In genomic region chr16:70746040-70746707, GRCh38 we compare ENCODE assay signal across 8 cellular contexts. TPM values are rescaled to one million over a fixed set of nuclear protein-coding genes. Genes with fewer than 3 reads are reported as not detected.
DNase-seq lines count a peak whose midpoint lies in the region; ATAC-seq and TF ChIP-seq lines count a peak whose summit lies in the region.

No MANE protein-coding gene starts in this region.

- peaks cover 4 to 45% (median 9%) of the 10 kb centered on the region in 4 donors for H3K4me1 Mint-ChIP-seq in CD4-positive, alpha-beta memory T cell

- intact Hi-C loops in CD4-positive, alpha-beta memory T cell (cut with micrococcal nuclease): no loop called here
- intact Hi-C loops in transverse colon (cut with DNase I; ENCODE audit: low total_unique reads): no loop called here

- peak overlapping the region in 4 of 7 donors; percentile 15 to 69 (median 54) for H3K27ac Mint-ChIP-seq in CD4-positive, alpha-beta memory T cell

- H3K36me3 ChIP-seq in CD4-positive, alpha-beta memory T cell (ENCODE audit: insufficient read depth, low read length): peaks cover 12% of the 10 kb centered on the region
- H3K36me3 ChIP-seq in MG63 (peaks cover 7% of the 10 kb centered on the region), liver (ENCODE audit: control insufficient read depth in 4 of 4, insufficient read depth in 3 of 4, low read depth in 1 of 4, low read length in 3 of 4) (peaks cover 0 to 2% (median under 1%) of the 10 kb centered on the region in 4 donors), transverse colon (no peaks in the 10 kb centered on the region)

- peaks cover 11% of the 10 kb centered on the region for H3K4me1 ChIP-seq in CD4-positive, alpha-beta memory T cell (ENCODE audit: insufficient read depth, low read length)
- H3K4me1 ChIP-seq in liver (ENCODE audit: control insufficient read depth in 4 of 4, insufficient read depth in 4 of 4, low read length in 3 of 4) (peaks cover 45 to 77% (median 62%) of the 10 kb centered on the region in 4 donors), transverse colon (peaks cover 35 to 62% (median 55%) of the 10 kb centered on the region in 4 donors)

- CTCF ChIA-PET in CD4-positive, alpha-beta memory T cell (lab: Charles Lee; ENCODE audit: partially characterized antibody): no interaction called here

- TF ChIP-seq CTCF in astrocyte of the spinal cord (IDR thresholded peaks at IDR 0.05; ENCODE audit: low read depth, low read length) (no peak), liver (IDR thresholded peaks at IDR 0.05; ENCODE audit: low read depth, low read length, missing input control) (no peak), transverse colon (IDR thresholded peaks at IDR 0.05) (no peak)

- H3K27ac ChIP-seq in CD4-positive, alpha-beta memory T cell (ENCODE audit: low read depth, low read length): no peak overlapping the region
- H3K27ac ChIP-seq in liver (ENCODE audit: low read depth in 1 of 2, low read length in 2 of 2) (peak overlapping the region; percentile 96 to 97), transverse colon (peak overlapping the region; percentile 85 to 94 (median 89))

- H3K27me3 ChIP-seq in CD4-positive, alpha-beta memory T cell (ENCODE audit: insufficient read depth, low read length): no peaks in the 10 kb centered on the region
- no peaks in the 10 kb centered on the region for H3K27me3 ChIP-seq in MG63
- H3K27me3 ChIP-seq in liver (ENCODE audit: control insufficient read depth in 4 of 4, insufficient read depth in 4 of 4, low read length in 3 of 4): no peaks in the 10 kb centered on the region
- H3K27me3 ChIP-seq in transverse colon: no peaks in the 10 kb centered on the region

- H3K9ac ChIP-seq in liver (ENCODE audit: low read depth in 1 of 2, low read length in 2 of 2): peak overlapping the region; percentile 48 to 63

- peaks cover 40 to 46% of the 10 kb centered on the region in 2 donors for H3K36me3 Mint-ChIP-seq in CD4-positive, alpha-beta memory T cell

- in situ Hi-C loops in astrocyte of the spinal cord (cut with HindIII; ENCODE audit: low sequenced_read_pairs) (no loop called here), transverse colon (cut with MboI; ENCODE audit: low pct_ligation_motif_present in 1 of 4, low pct_unique_long_range_greater_than_20kb in 1 of 4, low sequenced_read_pairs in 3 of 4) (no loop called here)

- WGBS in liver: 23% methylated on average over 12 of the region's 12 CpGs
- 37 to 40% methylated on average over 1 to 12 of the region's 12 CpGs for WGBS in transverse colon (ENCODE audit: low coverage in 1 of 2), 2 donors

- no peak for DNase-seq in CD4-positive, alpha-beta memory T cell
- DNase-seq in MG63: peak; percentile 92
- peak; percentile 69 for DNase-seq in astrocyte of the spinal cord (ENCODE audit: low read depth, low spot score)
- DNase-seq in transverse colon: peak; percentile 67
- no peak for DNase-seq in NCI-H1092 treated with DMSO at 0.1 percent for 48 hours (lab: John Stamatoyannopoulos, UW)

- TF ChIP-seq EP300 in transverse colon (IDR thresholded peaks at IDR 0.05; ENCODE audit: low read depth): no peak

- H3K27me3 Mint-ChIP-seq in CD4-positive, alpha-beta memory T cell: no peaks in the 10 kb centered on the region

- H3K4me3 ChIP-seq in CD4-positive, alpha-beta memory T cell (ENCODE audit: low read length in 2 of 2): no peak overlapping the region
- H3K4me3 ChIP-seq in MG63 (no peak overlapping the region), astrocyte of the spinal cord (ENCODE audit: low read depth, low read length) (no peak overlapping the region), liver (ENCODE audit: low read depth in 1 of 3, low read length in 3 of 3) (peak overlapping the region in 1 of 3 donors; percentile 2), transverse colon (no peak overlapping the region)

- peaks cover 0 to 4% (median 0%) of the 10 kb centered on the region in 8 donors for H3K9me3 Mint-ChIP-seq in CD4-positive, alpha-beta memory T cell

- no peak for TF ChIP-seq POLR2A in transverse colon (IDR thresholded peaks at IDR 0.05)

- no peak overlapping the region for H3K4me3 Mint-ChIP-seq in CD4-positive, alpha-beta memory T cell

- peak; percentile 38 to 58 for TF ChIP-seq RAD21 in liver (IDR thresholded peaks at IDR 0.05)

- POLR2A ChIA-PET in CD4-positive, alpha-beta memory T cell (lab: Charles Lee; ENCODE audit: partially characterized antibody): interaction anchor here (0.7 kb wide), 1 partner anchor 9 kb away, joined by 3 read pairs; no protein-coding TSS in a partner anchor

- ATAC-seq in HG02852 (IDR thresholded peaks at IDR 0.05; ENCODE audit: unreplicated experiment) (no peak), HG03045 (IDR thresholded peaks at IDR 0.05; ENCODE audit: unreplicated experiment) (no peak)

- H3K9me3 ChIP-seq in CD4-positive, alpha-beta memory T cell (ENCODE audit: control insufficient read depth in 1 of 2, low read length in 2 of 2): no peaks in the 10 kb centered on the region
- H3K9me3 ChIP-seq in MG63 (no peaks in the 10 kb centered on the region), liver (ENCODE audit: control insufficient read depth in 4 of 4, low read length in 3 of 4) (no peaks in the 10 kb centered on the region), transverse colon (no peaks in the 10 kb centered on the region)

TF ChIP-seq in liver, 16 proteins besides CTCF, POLR2A, EP300 and RAD21:
- TF ChIP-seq TAF1 (conservative IDR thresholded peaks at IDR 0.05) (peak; percentile 5), FOXA1 (IDR thresholded peaks at IDR 0.05) (peak; percentile 79), RXRA (IDR thresholded peaks at IDR 0.05) (peak; percentile 69 to 92), NR2F2 (IDR thresholded peaks at IDR 0.05) (no peak), REST (IDR thresholded peaks at IDR 0.05) (peak; percentile 62), EGR1 (IDR thresholded peaks at IDR 0.05; ENCODE audit: low read depth in 2 of 2) (peak; percentile 99), FOXA2 (IDR thresholded peaks at IDR 0.05) (peak; percentile 80), SP1 (IDR thresholded peaks at IDR 0.05) (peak; percentile 86), YY1 (IDR thresholded peaks at IDR 0.05) (peak; percentile 80), GABPA (IDR thresholded peaks at IDR 0.05 in 1 of 2, conservative IDR thresholded peaks at IDR 0.05 in 1 of 2) (peak in 1 of 2 donors; percentile 51), MAX (IDR thresholded peaks at IDR 0.05) (peak; percentile 89), ZBTB33 (IDR thresholded peaks at IDR 0.05) (peak; percentile 88), HNF4G (IDR thresholded peaks at IDR 0.05) (peak; percentile 43), JUND (IDR thresholded peaks at IDR 0.05) (peak in 1 of 2 donors; percentile 90), ATF3 (IDR thresholded peaks at IDR 0.05) (peak; percentile 77), HNF4A (conservative IDR thresholded peaks at IDR 0.05) (peak; percentile 66 to 84)
TF ChIP-seq in liver: peak in this region for 15.

RNA-seq across cellular contexts. Expression of gene VAC14, which starts 54.8 kb away (rescaled TPM):
- total RNA-seq in CD4-positive, alpha-beta memory T cell: 10 to 100 TPM; 37.8 to 40.6 TPM
- polyA plus RNA-seq in CD4-positive, alpha-beta memory T cell: 10 to 100 TPM; 30.0 to 41.8 TPM
- total RNA-seq in MG63 (2014; rRNA removed; shearing (Covaris generic); ENCODE audit: low replicate concordance): 8.9 and 15.4 TPM in 2 replicates
- total RNA-seq in liver (10 to 100 TPM; 17.7 to 23.3 TPM), transverse colon (100 to 1,000 TPM in 1 of 4 donors, 10 to 100 TPM in 3; 37.2 to 270 (median 64.3) TPM)
- 10 to 100 TPM; 16.7 to 29.8 TPM for polyA plus RNA-seq in liver

Comparison
In these comparisons a context has a peak if more than half of its experiments do, and no peak if none do; other contexts are left out.
1. DNase-seq: peak in MG63 (single experiment), astrocyte of the spinal cord (single experiment) and transverse colon (single experiment); none in CD4-positive, alpha-beta memory T cell (0 of 5) and NCI-H1092 treated with DMSO at 0.1 percent for 48 hours (single experiment).